ENCODE assay signal across 1 cellular context in the genomic region with DNA sequence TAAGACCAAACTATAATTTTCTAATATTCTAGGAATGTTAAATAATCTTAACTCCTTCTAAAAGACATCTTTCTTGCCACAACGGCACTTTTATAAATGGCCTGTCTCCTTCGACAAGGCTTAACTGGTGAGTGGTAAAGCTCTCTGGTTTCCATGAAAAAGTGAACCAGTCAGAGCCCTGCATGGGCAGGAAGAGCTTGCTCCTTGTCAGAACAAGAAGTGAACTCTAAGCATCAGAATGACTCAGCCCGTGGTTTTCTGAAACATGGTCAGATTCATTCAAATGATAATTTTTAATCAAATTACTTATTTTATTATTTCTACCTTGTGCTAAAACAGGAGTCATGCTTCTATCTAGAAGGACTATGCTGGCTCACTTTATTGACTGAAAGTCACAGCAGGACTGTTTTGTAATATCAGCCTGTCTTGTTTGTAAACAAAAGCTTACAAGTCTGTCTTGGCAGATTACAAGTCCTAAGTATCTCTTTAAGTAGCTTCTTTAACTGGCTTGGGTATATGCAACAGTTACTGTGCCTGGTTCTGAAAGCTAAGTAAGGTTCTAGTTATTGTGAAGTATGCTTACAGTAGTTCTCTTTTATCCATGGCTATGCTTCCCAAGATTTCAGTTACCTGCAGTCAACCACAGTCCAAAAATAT.
TF ChIP-seq lines count a peak whose summit lies in the region.

No MANE protein-coding gene starts in this region.

TF ChIP-seq in SK-N-SH treated with all-trans-retinoic acid at 6 μM for 48 hours, 23 proteins besides CTCF, POLR2A, EP300 and RAD21 (continued from another document):
- TF ChIP-seq CREB5 (CRISPR knock-in tag; IDR thresholded peaks at IDR 0.05; ENCODE audit: low read depth) (no peak), CSDC2 (CRISPR knock-in tag; IDR thresholded peaks at IDR 0.05) (no peak), RARB (CRISPR knock-in tag; IDR thresholded peaks at IDR 0.05) (no peak), ZNF8 (CRISPR knock-in tag; IDR thresholded peaks at IDR 0.05) (no peak)
